1 cellular context compared by ENCODE assay signal in genomic region chr12:1605129-1606020, GRCh38.
TF ChIP-seq lines count a peak whose summit lies in the region.

No MANE protein-coding gene starts in this region.

TF ChIP-seq in HepG2, 621 proteins besides CTCF, POLR2A, EP300 and RAD21 (continues in another document):
- TF ChIP-seq THRA (CRISPR knock-in tag; IDR thresholded peaks at IDR 0.05; ENCODE audit: borderline replicate concordance) (peak; percentile 50; the same call in 1 of the 2 replicates), SALL1 (CRISPR knock-in tag; IDR thresholded peaks at IDR 0.05) (0 out of 2 replicates have a peak, but pooled peaks have one; percentile 28), MIER2 (CRISPR knock-in tag; IDR thresholded peaks at IDR 0.05) (0 out of 2 replicates have a peak, but pooled peaks have one; percentile 49), ZKSCAN1 (IDR thresholded peaks at IDR 0.05; ENCODE audit: low read length) (no peak), ZNF737 (CRISPR knock-in tag; IDR thresholded peaks at IDR 0.05; ENCODE audit: borderline replicate concordance) (no peak), NFKB2 (CRISPR knock-in tag; IDR thresholded peaks at IDR 0.05; ENCODE audit: borderline replicate concordance) (peak; percentile 52; the same call in 1 of the 2 replicates), DNMT1 (CRISPR knock-in tag; IDR thresholded peaks at IDR 0.05) (no peak), FOSL2 (CRISPR knock-in tag; IDR thresholded peaks at IDR 0.05) (peak; percentile 62), ZNF567 (CRISPR knock-in tag; IDR thresholded peaks at IDR 0.05; ENCODE audit: borderline replicate concordance) (no peak), KLF12 (CRISPR knock-in tag; IDR thresholded peaks at IDR 0.05; ENCODE audit: borderline replicate concordance) (0 out of 2 replicates have a peak, but pooled peaks have one; percentile 13), MAX (IDR thresholded peaks at IDR 0.05) (peak; percentile 21; the same call in 1 of the 2 replicates), ZNF878 (CRISPR knock-in tag; IDR thresholded peaks at IDR 0.05) (peak; percentile 42; the same call in 1 of the 2 replicates), ZBTB33 (CRISPR knock-in tag; IDR thresholded peaks at IDR 0.05) (0 out of 2 replicates have a peak, but pooled peaks have one; percentile 41), GATAD2A (CRISPR knock-in tag; IDR thresholded peaks at IDR 0.05) (peak; percentile 58), HOXA7 (CRISPR knock-in tag; IDR thresholded peaks at IDR 0.05) (no peak), SAP130 (CRISPR knock-in tag; IDR thresholded peaks at IDR 0.05; ENCODE audit: low read depth) (peak; percentile 51), ZFX (CRISPR knock-in tag; IDR thresholded peaks at IDR 0.05; ENCODE audit: low read depth) (peak; percentile 25; the same call in 1 of the 2 replicates), SNAPC2 (CRISPR knock-in tag; IDR thresholded peaks at IDR 0.05) (0 out of 2 replicates have a peak, but pooled peaks have one; percentile 64), MAFK (conservative IDR thresholded peaks at IDR 0.05 in 1 of 2, IDR thresholded peaks at IDR 0.05 in 1 of 2; ENCODE audit: low read length in 2 of 2) (peak; percentile 23 to 42; a peak in 3 of 4 replicates), ZNF143 (CRISPR knock-in tag; IDR thresholded peaks at IDR 0.05) (no peak), NR2F6 (IDR thresholded peaks at IDR 0.05) (0 out of 2 replicates have a peak, but pooled peaks have one; percentile 10), NR2F6 (CRISPR knock-in tag; IDR thresholded peaks at IDR 0.05) (no peak), PITX1 (CRISPR knock-in tag; IDR thresholded peaks at IDR 0.05) (peak; percentile 41; the same call in 1 of the 2 replicates), ZFY (CRISPR knock-in tag; IDR thresholded peaks at IDR 0.05) (no peak), TOPORS (CRISPR knock-in tag; IDR thresholded peaks at IDR 0.05) (peak; percentile 50; the same call in 1 of the 2 replicates), HDAC1 (CRISPR knock-in tag; IDR thresholded peaks at IDR 0.05) (peak; percentile 11; the same call in 1 of the 2 replicates), ZNF569 (CRISPR knock-in tag; IDR thresholded peaks at IDR 0.05; ENCODE audit: borderline replicate concordance) (no peak), TSC22D2 (CRISPR knock-in tag; IDR thresholded peaks at IDR 0.05; ENCODE audit: borderline replicate concordance) (0 out of 2 replicates have a peak, but pooled peaks have one; percentile 34), RFX5 (IDR thresholded peaks at IDR 0.05; ENCODE audit: low read depth, low read length) (no peak), ZMYM2 (CRISPR knock-in tag; IDR thresholded peaks at IDR 0.05) (0 out of 2 replicates have a peak, but pooled peaks have one; percentile 15), ZNF430 (CRISPR knock-in tag; IDR thresholded peaks at IDR 0.05) (no peak), ZSCAN30 (CRISPR knock-in tag; IDR thresholded peaks at IDR 0.05) (no peak), ZNF576 (CRISPR knock-in tag; IDR thresholded peaks at IDR 0.05) (peak; percentile 97), UBTF (CRISPR knock-in tag; IDR thresholded peaks at IDR 0.05) (peak; percentile 44; the same call in 1 of the 2 replicates), ZNF205 (CRISPR knock-in tag; IDR thresholded peaks at IDR 0.05) (0 out of 2 replicates have a peak, but pooled peaks have one; percentile 27), ZFP91 (CRISPR knock-in tag; IDR thresholded peaks at IDR 0.05; ENCODE audit: borderline replicate concordance) (peak; percentile 25; the same call in 1 of the 2 replicates), BORCS8-MEF2B (CRISPR knock-in tag; IDR thresholded peaks at IDR 0.05) (peak; percentile 59), CCAR2 (optimal IDR thresholded peaks at IDR 0.05; ENCODE audit: low read depth, low read length) (peak; percentile 45), TFAP4 (IDR thresholded peaks at IDR 0.05; ENCODE audit: borderline replicate concordance, low read depth) (peak; percentile 51; the same call in 1 of the 2 replicates), SOX5 (CRISPR knock-in tag; IDR thresholded peaks at IDR 0.05; ENCODE audit: borderline replicate concordance) (no peak), ZBTB7B (CRISPR knock-in tag; IDR thresholded peaks at IDR 0.05) (peak; percentile 64; the same call in 1 of the 2 replicates), STAG1 (CRISPR knock-in tag; IDR thresholded peaks at IDR 0.05) (peak; percentile 79), ZSCAN25 (CRISPR knock-in tag; IDR thresholded peaks at IDR 0.05) (no peak), SRSF1 (optimal IDR thresholded peaks at IDR 0.05; ENCODE audit: low read depth, low read length) (no peak), CEBPG (CRISPR knock-in tag; IDR thresholded peaks at IDR 0.05) (no peak), ARID2 (CRISPR knock-in tag; IDR thresholded peaks at IDR 0.05; ENCODE audit: borderline replicate concordance) (peak; percentile 64; the same call in 1 of the 2 replicates), MEF2D (CRISPR knock-in tag; IDR thresholded peaks at IDR 0.05) (peak; percentile 62), ZSCAN29 (CRISPR knock-in tag; conservative IDR thresholded peaks at IDR 0.05) (no peak), KDM3A (CRISPR knock-in tag; IDR thresholded peaks at IDR 0.05; ENCODE audit: low read depth) (peak; percentile 20; the same call in 1 of the 2 replicates), ZNF318 (CRISPR knock-in tag; IDR thresholded peaks at IDR 0.05) (peak; percentile 24; the same call in 1 of the 2 replicates)
